In genomic region chr7:100192281-100192862, GRCh38 we compare ENCODE assay signal across 12 cellular contexts. TPM values are rescaled to one million over a fixed set of nuclear protein-coding genes. Genes with fewer than 3 reads are reported as not detected.
DNase-seq lines count a peak whose midpoint lies in the region; ATAC-seq and TF ChIP-seq lines count a peak whose summit lies in the region.
"Not testable (repeated sequence)": the region's sequence is repeated elsewhere in the genome, so short reads cannot be mapped to it uniquely, and the experiment has no call there.
"Had no signal": no experiment of that assay in that cellular context is flagged by ENCODE, and none has a peak within 500 bp of the region (broad histone marks: within the 10 kb centered on the region; RNA-seq: fewer than 3 reads in every experiment).

No MANE protein-coding gene starts in this region.

- not testable (repeated sequence) for H3K27ac ChIP-seq in CD8-positive, alpha-beta T cell (ENCODE audit: low read depth, low read length); IMR-90 (ENCODE audit: insufficient read depth, low read length)
- H3K27ac ChIP-seq in OCI-LY7 (ENCODE audit: low read depth, low read length, poor library complexity, severe bottlenecking) (peak overlapping the region; percentile 95), parathyroid adenoma (peak overlapping the region; percentile 92)

- not testable (repeated sequence) for H2BK120ac ChIP-seq in IMR-90 (ENCODE audit: low read depth, low read length)

- not testable (repeated sequence) for H4K91ac ChIP-seq in IMR-90 (ENCODE audit: insufficient read depth, low read depth, low read length)

- H4K20me1 ChIP-seq in IMR-90 (ENCODE audit: insufficient read depth, low read length); OCI-LY7 (ENCODE audit: insufficient read depth, low read length): not testable (repeated sequence)

- not testable (repeated sequence) for H3K9ac ChIP-seq in IMR-90 (ENCODE audit: low read depth, low read length); parathyroid adenoma

- WGBS in IMR-90 (ENCODE audit: extremely low coverage in 2 of 2, insufficient read length in 1 of 2), 2 experiments: no CpG with 5 or more reads among the region's 6 CpGs

- not testable (repeated sequence) for BruUV-seq in IMR-90 (replicated peaks; lab: Mats Ljungman, UMichigan); OCI-LY7 (replicated peaks; lab: Mats Ljungman, UMichigan)

- not testable (repeated sequence) for H3K27me3 ChIP-seq in CD8-positive, alpha-beta T cell (ENCODE audit: insufficient read depth, low read length); IMR-90 (ENCODE audit: control insufficient read depth, insufficient read depth, low read length); parathyroid adenoma (ENCODE audit: control insufficient read depth, insufficient read depth, low read length)

- not testable (repeated sequence) for H2AK9ac ChIP-seq in IMR-90 (replicated peaks; ENCODE audit: low read depth, low read length, poor library complexity)

- H3K4ac ChIP-seq in IMR-90 (ENCODE audit: low read depth, low read length): not testable (repeated sequence)

- not testable (repeated sequence) for H2BK5ac ChIP-seq in IMR-90 (ENCODE audit: low read depth, low read length, poor library complexity, severe bottlenecking)

- DNase-seq in CD8-positive, alpha-beta T cell; IMR-90; activated B cell treated with CpG ODN at 0.5 μM for 24 hours; activated naive CD8-positive, alpha-beta T cell treated with anti-CD3 and anti-CD28 coated beads for 36 hours: not testable (repeated sequence)
- DNase-seq in OCI-LY7 (ENCODE audit: low spot score): peak; percentile 89

- H3K23ac ChIP-seq in IMR-90 (ENCODE audit: low read depth, low read length): not testable (repeated sequence)

- H3K79me1 ChIP-seq in IMR-90 (ENCODE audit: low read depth in 1 of 2, low read length in 2 of 2): not testable (repeated sequence)

- not testable (repeated sequence) for TF ChIP-seq CTCF in CD8-positive, alpha-beta T cell (IDR thresholded peaks at IDR 0.05); IMR-90 (conservative IDR thresholded peaks at IDR 0.05; ENCODE audit: low read depth, low read length); OCI-LY7 (conservative IDR thresholded peaks at IDR 0.05; ENCODE audit: low read length); activated B cell treated with CpG ODN at 0.5 μM for 24 hours (IDR thresholded peaks at IDR 0.05); parathyroid adenoma (IDR thresholded peaks at IDR 0.05)

- not testable (repeated sequence) for H3K27me3 Mint-ChIP-seq in CD8-positive, alpha-beta T cell (ENCODE audit: low read depth); activated B cell treated with CpG ODN at 0.5 μM for 24 hours; activated naive CD8-positive, alpha-beta T cell treated with anti-CD3 and anti-CD28 coated beads for 36 hours

- not testable (repeated sequence) for H3K14ac ChIP-seq in IMR-90 (replicated peaks; ENCODE audit: low read depth, low read length)

- not testable (repeated sequence) for H3K36me3 ChIP-seq in CD8-positive, alpha-beta T cell (ENCODE audit: insufficient read depth, low read length); IMR-90 (ENCODE audit: control insufficient read depth, insufficient read depth, low read length); OCI-LY7 (ENCODE audit: insufficient read depth, low read length); parathyroid adenoma (ENCODE audit: control insufficient read depth, insufficient read depth, low read length)

- H3K4me1 ChIP-seq in CD8-positive, alpha-beta T cell (ENCODE audit: insufficient read depth, low read length): peaks cover 23% of the 10 kb centered on the region
- not testable (repeated sequence) for H3K4me1 ChIP-seq in IMR-90 (ENCODE audit: control insufficient read depth, insufficient read depth, low read length)
- peaks cover 82% of the 10 kb centered on the region for H3K4me1 ChIP-seq in OCI-LY7 (ENCODE audit: insufficient read depth, low read length, poor library complexity, severe bottlenecking)
- H3K4me1 ChIP-seq in parathyroid adenoma: peaks cover 48% of the 10 kb centered on the region

- H3K4me2 ChIP-seq in IMR-90 (ENCODE audit: low read depth, low read length): not testable (repeated sequence)
- H3K4me2 ChIP-seq in OCI-LY7 (ENCODE audit: low read length) (peak overlapping the region; percentile 72), parathyroid adenoma (ENCODE audit: low read length) (peak overlapping the region; percentile 47)

- H3K4me3 Mint-ChIP-seq in CD8-positive, alpha-beta T cell; activated naive CD8-positive, alpha-beta T cell treated with anti-CD3 and anti-CD28 coated beads for 36 hours: not testable (repeated sequence)
- peak overlapping the region; percentile 53 for H3K4me3 Mint-ChIP-seq in activated B cell treated with CpG ODN at 0.5 μM for 24 hours

- not testable (repeated sequence) for H3K9me3 Mint-ChIP-seq in CD8-positive, alpha-beta T cell; activated B cell treated with CpG ODN at 0.5 μM for 24 hours; activated naive CD8-positive, alpha-beta T cell treated with anti-CD3 and anti-CD28 coated beads for 36 hours

- TF ChIP-seq POLR2A in IMR-90 (IDR thresholded peaks at IDR 0.05; ENCODE audit: low read depth, low read length): not testable (repeated sequence)

- H3K9me2 ChIP-seq in OCI-LY7 (ENCODE audit: insufficient read depth, low read length): not testable (repeated sequence)

- POLR2A ChIA-PET in CD8-positive, alpha-beta T cell (lab: Charles Lee): interaction anchor here (0.6 to 1.2 kb wide), 2 partner anchors 10 to 54 kb away, joined by 3 read pairs; no protein-coding TSS in a partner anchor
- POLR2A ChIA-PET in IMR-90 (lab: Charles Lee; ENCODE audit: unreplicated experiment): not testable (repeated sequence)
- POLR2A ChIA-PET in OCI-LY7 (lab: Charles Lee): interaction anchor here (0.6 to 4.4 kb wide), 10 partner anchors 7 to 357 kb away, joined by 3 to 37 read pairs (median 5); no protein-coding TSS in a partner anchor
- POLR2A ChIA-PET in activated B cell treated with CpG ODN at 0.5 μM for 24 hours (lab: Charles Lee): interaction anchor here (1.1 to 2.4 kb wide), 5 partner anchors 18 to 153 kb away, joined by 3 to 15 read pairs (median 5); no protein-coding TSS in a partner anchor

- peaks cover 36% of the 10 kb centered on the region for H3K4me1 Mint-ChIP-seq in CD8-positive, alpha-beta T cell (ENCODE audit: low read depth)
- H3K4me1 Mint-ChIP-seq in activated B cell treated with CpG ODN at 0.5 μM for 24 hours: peaks cover 74% of the 10 kb centered on the region
- H3K4me1 Mint-ChIP-seq in activated naive CD8-positive, alpha-beta T cell treated with anti-CD3 and anti-CD28 coated beads for 36 hours: peaks cover 42% of the 10 kb centered on the region

- TF ChIP-seq RAD21 in IMR-90 (IDR thresholded peaks at IDR 0.05; ENCODE audit: low read length): not testable (repeated sequence)

- H3K27ac Mint-ChIP-seq in CD8-positive, alpha-beta T cell: peak overlapping the region; percentile 60
- peak overlapping the region; percentile 91 for H3K27ac Mint-ChIP-seq in activated B cell treated with CpG ODN at 0.5 μM for 24 hours
- peak overlapping the region; percentile 44 for H3K27ac Mint-ChIP-seq in activated naive CD8-positive, alpha-beta T cell treated with anti-CD3 and anti-CD28 coated beads for 36 hours

- not testable (repeated sequence) for H3K4me3 ChIP-seq in CD8-positive, alpha-beta T cell (ENCODE audit: low read depth, low read length); IMR-90 (ENCODE audit: insufficient read depth, low read depth, low read length)
- H3K4me3 ChIP-seq in OCI-LY7 (ENCODE audit: low read depth, low read length, poor library complexity, severe bottlenecking) (peak overlapping the region; percentile 43), parathyroid adenoma (ENCODE audit: low read depth, low read length) (peak overlapping the region; percentile 12)

- not testable (repeated sequence) for H2BK15ac ChIP-seq in IMR-90 (ENCODE audit: low read depth, low read length)

- H3K9me3 ChIP-seq in CD8-positive, alpha-beta T cell (ENCODE audit: low read length); IMR-90 (ENCODE audit: control insufficient read depth, insufficient read depth, low read length); OCI-LY7 (ENCODE audit: low read length); parathyroid adenoma (ENCODE audit: control insufficient read depth, low read length): not testable (repeated sequence)

- CTCF ChIA-PET in CD8-positive, alpha-beta T cell (lab: Charles Lee): interaction anchor here (2.1 kb wide), 1 partner anchor 60 kb away, joined by 6 read pairs; no protein-coding TSS in a partner anchor
- CTCF ChIA-PET in IMR-90 (lab: Yijun Ruan, JAX); OCI-LY7 (lab: Charles Lee; ENCODE audit: unreplicated experiment): not testable (repeated sequence)
- CTCF ChIA-PET in activated B cell treated with CpG ODN at 0.5 μM for 24 hours (lab: Charles Lee): interaction anchor here (1.3 to 3.7 kb wide), 4 partner anchors 19 to 153 kb away, joined by 3 to 15 read pairs (median 6); no protein-coding TSS in a partner anchor

- ATAC-seq in CD8-positive, alpha-beta T cell; IMR-90 (ENCODE audit: low read depth): not testable (repeated sequence)
- ATAC-seq in activated B cell treated with CpG ODN at 0.5 μM for 24 hours (ENCODE audit: low read depth): peak; percentile 59
- ATAC-seq in esophagus mucosa: peak; percentile 55

- H3K36me3 Mint-ChIP-seq in CD8-positive, alpha-beta T cell; activated B cell treated with CpG ODN at 0.5 μM for 24 hours (ENCODE audit: low read depth); activated naive CD8-positive, alpha-beta T cell treated with anti-CD3 and anti-CD28 coated beads for 36 hours: not testable (repeated sequence)

- in situ Hi-C loops in IMR-90 (cut with MboI; ENCODE audit: low sequenced_read_pairs): not testable (repeated sequence)

- intact Hi-C loops in CD8-positive, alpha-beta T cell (cut with DNase I, micrococcal nuclease); IMR-90 (cut with micrococcal nuclease); OCI-LY7 (cut with micrococcal nuclease; ENCODE audit: unreplicated experiment): not testable (repeated sequence)
- intact Hi-C loops in activated B cell treated with CpG ODN at 0.5 μM for 24 hours (cut with micrococcal nuclease): loop anchor here (10.0 kb wide), 1 partner anchor 152 kb away; no protein-coding TSS in a partner anchor

- dilution Hi-C loops in IMR-90 (cut with HindIII; ENCODE audit: low sequenced_read_pairs, unreplicated experiment): not testable (repeated sequence)

- H2AFZ ChIP-seq in IMR-90 (replicated peaks; ENCODE audit: low read length, poor library complexity): not testable (repeated sequence)
- H2AFZ ChIP-seq in OCI-LY7 (ENCODE audit: low read length) (peak overlapping the region; percentile 53; the same call in 1 of the 2 replicates), parathyroid adenoma (peak overlapping the region; percentile 81)

- H2AK5ac ChIP-seq in IMR-90 (ENCODE audit: low read depth, low read length): not testable (repeated sequence)

- H4K8ac ChIP-seq in IMR-90 (ENCODE audit: low read depth in 2 of 2, low read length in 2 of 2): not testable (repeated sequence)

- H3K79me2 ChIP-seq in OCI-LY7 (ENCODE audit: insufficient read depth, low read depth, low read length); parathyroid adenoma: not testable (repeated sequence)

- H3K9me1 ChIP-seq in IMR-90 (ENCODE audit: insufficient read depth, low read length): not testable (repeated sequence)

- not testable (repeated sequence) for H4K5ac ChIP-seq in IMR-90 (ENCODE audit: low read depth, low read length)

- H3K56ac ChIP-seq in IMR-90 (ENCODE audit: extremely low read depth, insufficient read depth, low read length): not testable (repeated sequence)

- not testable (repeated sequence) for H2BK20ac ChIP-seq in IMR-90 (ENCODE audit: low read depth, low read length)

- H3K18ac ChIP-seq in IMR-90 (ENCODE audit: low read depth, low read length): not testable (repeated sequence)

RNA-seq across cellular contexts. Expression of gene STAG3, which starts 14.7 kb away (rescaled TPM):
- 1 to 10 TPM; 6.3 to 6.6 TPM for total RNA-seq in CD8-positive, alpha-beta T cell
- total RNA-seq in IMR-90 (2012; rRNA removed) (0.28 and 0.36 TPM in 2 replicates), OCI-LY7 (2022) (70.2 and 79.2 TPM in 2 replicates), activated B cell treated with CpG ODN at 0.5 μM for 24 hours (41.3 and 42.4 TPM in 2 replicates), esophagus mucosa (0.48 TPM)
- polyA plus RNA-seq in IMR-90 (2012; rRNA removed): 0.47 and 0.65 TPM in 2 replicates
- 0.11 and 0.18 TPM in 2 replicates for polyA plus RNA-seq in IMR-90 (2012; cell fraction: cytosol; rRNA removed)
- 1.4 and 1.9 TPM in 2 replicates for polyA plus RNA-seq in IMR-90 (2012; cell fraction: nucleus; rRNA removed; ENCODE audit: low replicate concordance)
- total RNA-seq in OCI-LY7 (2014; rRNA removed; shearing (Covaris generic)): 56.1 and 82.8 TPM in 2 replicates
- total RNA-seq in activated naive CD8-positive, alpha-beta T cell treated with anti-CD3 and anti-CD28 coated beads for 36 hours: 10 to 100 TPM; 21.1 to 21.4 TPM

RNA-seq across cellular contexts. Expression of gene GPC2, which starts 15.2 kb away (rescaled TPM):
- 10 to 100 TPM; 10.5 to 13.3 TPM for total RNA-seq in CD8-positive, alpha-beta T cell
- total RNA-seq in IMR-90 (2012; rRNA removed): 1.4 and 1.8 TPM in 2 replicates
- 5.7 and 6.0 TPM in 2 replicates for polyA plus RNA-seq in IMR-90 (2012; rRNA removed)
- polyA plus RNA-seq in IMR-90 (2012; cell fraction: cytosol; rRNA removed): 2.1 and 2.2 TPM in 2 replicates
- 27.1 and 61.9 TPM in 2 replicates for polyA plus RNA-seq in IMR-90 (2012; cell fraction: nucleus; rRNA removed; ENCODE audit: low replicate concordance)
- 20.2 and 33.2 TPM in 2 replicates for total RNA-seq in OCI-LY7 (2014; rRNA removed; shearing (Covaris generic))
- 23.2 and 31.7 TPM in 2 replicates for total RNA-seq in OCI-LY7 (2022)
- 5.0 and 5.1 TPM in 2 replicates for total RNA-seq in activated B cell treated with CpG ODN at 0.5 μM for 24 hours
- 1 to 10 TPM; 3.6 to 3.9 TPM for total RNA-seq in activated naive CD8-positive, alpha-beta T cell treated with anti-CD3 and anti-CD28 coated beads for 36 hours
- 0.20 TPM for total RNA-seq in esophagus mucosa

RNA-seq across cellular contexts. Expression of gene GAL3ST4, which starts 24.0 kb away (rescaled TPM):
- total RNA-seq in CD8-positive, alpha-beta T cell: 10 to 100 TPM; 10.2 to 11.5 TPM
- total RNA-seq in IMR-90 (2012; rRNA removed) (0.90 and 1.1 TPM in 2 replicates), OCI-LY7 (2022) (5.2 and 6.1 TPM in 2 replicates), activated B cell treated with CpG ODN at 0.5 μM for 24 hours (0.10 and 1.2 TPM in 2 replicates), esophagus mucosa (5.6 TPM)
- 7.3 and 8.5 TPM in 2 replicates for polyA plus RNA-seq in IMR-90 (2012; rRNA removed)
- 7.1 and 9.8 TPM in 2 replicates for polyA plus RNA-seq in IMR-90 (2012; cell fraction: cytosol; rRNA removed)
- polyA plus RNA-seq in IMR-90 (2012; cell fraction: nucleus; rRNA removed; ENCODE audit: low replicate concordance): 11.3 and 13.2 TPM in 2 replicates
- 3.9 and 4.6 TPM in 2 replicates for total RNA-seq in OCI-LY7 (2014; rRNA removed; shearing (Covaris generic))
- 1 to 10 TPM; 2.9 to 3.6 TPM for total RNA-seq in activated naive CD8-positive, alpha-beta T cell treated with anti-CD3 and anti-CD28 coated beads for 36 hours

RNA-seq across cellular contexts. Expression of gene PVRIG, which starts 27.4 kb away (rescaled TPM):
- 10 to 100 TPM; 34.6 to 37.0 TPM for total RNA-seq in CD8-positive, alpha-beta T cell
- total RNA-seq in IMR-90 (2012; rRNA removed) (not detected in 2 replicates), OCI-LY7 (2022) (86.6 and 99.4 TPM in 2 replicates), activated B cell treated with CpG ODN at 0.5 μM for 24 hours (17.1 and 20.0 TPM in 2 replicates), esophagus mucosa (0.36 TPM)
- polyA plus RNA-seq in IMR-90 (2012; rRNA removed): not detected in 2 replicates
- not detected in 2 replicates for polyA plus RNA-seq in IMR-90 (2012; cell fraction: cytosol; rRNA removed)
- polyA plus RNA-seq in IMR-90 (2012; cell fraction: nucleus; rRNA removed; ENCODE audit: low replicate concordance): 0.05 TPM in 1 of 2 replicates, not detected in the other
- total RNA-seq in OCI-LY7 (2014; rRNA removed; shearing (Covaris generic)): 61.5 and 83.3 TPM in 2 replicates
- total RNA-seq in activated naive CD8-positive, alpha-beta T cell treated with anti-CD3 and anti-CD28 coated beads for 36 hours: 10 to 100 TPM; 33.4 to 34.5 TPM
- total RNA-seq: G401, H1, HT1080, MCF 10A had no signal
- polyA plus RNA-seq: A549 had no signal

RNA-seq across cellular contexts. Expression of gene TRAPPC14, which starts 33.8 kb away (rescaled TPM):
- total RNA-seq in CD8-positive, alpha-beta T cell: 10 to 100 TPM; 40.6 to 47.1 TPM
- total RNA-seq in IMR-90 (2012; rRNA removed): 4.4 and 4.5 TPM in 2 replicates
- polyA plus RNA-seq in IMR-90 (2012; rRNA removed): 14.1 and 15.9 TPM in 2 replicates
- polyA plus RNA-seq in IMR-90 (2012; cell fraction: cytosol; rRNA removed): 6.7 and 16.7 TPM in 2 replicates
- 41.4 and 101 TPM in 2 replicates for polyA plus RNA-seq in IMR-90 (2012; cell fraction: nucleus; rRNA removed; ENCODE audit: low replicate concordance)
- total RNA-seq in OCI-LY7 (2014; rRNA removed; shearing (Covaris generic)): 30.6 and 38.8 TPM in 2 replicates
- 41.6 and 49.9 TPM in 2 replicates for total RNA-seq in OCI-LY7 (2022)
- 55.7 and 65.3 TPM in 2 replicates for total RNA-seq in activated B cell treated with CpG ODN at 0.5 μM for 24 hours
- total RNA-seq in activated naive CD8-positive, alpha-beta T cell treated with anti-CD3 and anti-CD28 coated beads for 36 hours: 10 to 100 TPM; 17.0 to 20.0 TPM
- total RNA-seq in esophagus mucosa: 16.3 TPM
